ENCODE assay signal across 1 cellular context in the genomic region with DNA sequence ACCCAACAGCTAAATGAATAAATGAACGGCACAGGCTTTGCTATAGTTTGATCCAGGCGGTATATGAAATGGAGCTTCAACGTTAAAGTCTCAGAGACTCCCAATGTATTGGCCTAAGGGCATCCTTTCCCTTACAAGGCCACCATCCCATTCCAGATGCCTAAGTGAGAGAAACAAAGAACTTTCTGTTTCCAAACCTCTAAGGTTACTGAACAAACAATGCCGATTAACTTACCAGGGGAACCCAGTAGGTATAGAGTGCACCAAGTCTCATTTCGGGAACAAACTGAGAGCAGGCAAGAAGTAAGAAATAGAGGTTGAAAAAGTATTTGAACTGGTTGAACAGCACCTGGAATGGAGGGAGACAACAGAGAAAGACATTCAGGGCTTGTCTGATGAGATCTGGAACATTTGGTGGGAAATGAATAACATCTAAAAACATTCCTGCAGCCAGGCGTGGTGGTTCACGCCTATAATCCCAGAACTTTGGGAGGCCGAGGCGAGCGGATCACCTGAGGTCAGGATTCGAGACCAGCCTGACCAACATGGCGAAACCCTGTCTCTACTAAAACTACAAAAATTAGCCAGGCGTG.
A peak's percentile ranks its signal among the peaks of the same experiment; 100 is the strongest.
TF ChIP-seq lines count a peak whose summit lies in the region.

No MANE protein-coding gene starts in this region.

TF ChIP-seq in HepG2, 621 proteins besides CTCF, POLR2A, EP300 and RAD21 (continues in another document):
- TF ChIP-seq, protein P1, sequence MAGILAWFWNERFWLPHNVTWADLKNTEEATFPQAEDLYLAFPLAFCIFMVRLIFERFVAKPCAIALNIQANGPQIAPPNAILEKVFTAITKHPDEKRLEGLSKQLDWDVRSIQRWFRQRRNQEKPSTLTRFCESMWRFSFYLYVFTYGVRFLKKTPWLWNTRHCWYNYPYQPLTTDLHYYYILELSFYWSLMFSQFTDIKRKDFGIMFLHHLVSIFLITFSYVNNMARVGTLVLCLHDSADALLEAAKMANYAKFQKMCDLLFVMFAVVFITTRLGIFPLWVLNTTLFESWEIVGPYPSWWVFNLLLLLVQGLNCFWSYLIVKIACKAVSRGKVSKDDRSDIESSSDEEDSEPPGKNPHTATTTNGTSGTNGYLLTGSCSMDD (CRISPR knock-in tag; IDR thresholded peaks at IDR 0.05): no peak
- TF ChIP-seq ZNF550 (CRISPR knock-in tag; IDR thresholded peaks at IDR 0.05; ENCODE audit: borderline replicate concordance) (no peak), LCORL (IDR thresholded peaks at IDR 0.05) (no peak), LCORL (CRISPR knock-in tag; IDR thresholded peaks at IDR 0.05) (peak; percentile 80; the same call in 1 of the 2 replicates), NFATC3 (CRISPR knock-in tag; IDR thresholded peaks at IDR 0.05) (no peak), ZNF577 (CRISPR knock-in tag; IDR thresholded peaks at IDR 0.05; ENCODE audit: borderline replicate concordance, low read depth) (no peak), CBX1 (IDR thresholded peaks at IDR 0.05; ENCODE audit: low read depth) (no peak), TBX2 (CRISPR knock-in tag; IDR thresholded peaks at IDR 0.05; ENCODE audit: borderline replicate concordance) (peak; percentile 51; the same call in 1 of the 2 replicates), ELF3 (CRISPR knock-in tag; IDR thresholded peaks at IDR 0.05) (peak; percentile 50), CBFB (CRISPR knock-in tag; IDR thresholded peaks at IDR 0.05) (no peak), PAX8 (CRISPR knock-in tag; IDR thresholded peaks at IDR 0.05; ENCODE audit: borderline replicate concordance) (no peak), RAD51 (IDR thresholded peaks at IDR 0.05; ENCODE audit: borderline replicate concordance) (no peak), TARDBP (CRISPR knock-in tag; IDR thresholded peaks at IDR 0.05) (no peak), NPAS2 (CRISPR knock-in tag; IDR thresholded peaks at IDR 0.05; ENCODE audit: borderline replicate concordance) (no peak), MTA1 (CRISPR knock-in tag; IDR thresholded peaks at IDR 0.05; ENCODE audit: borderline replicate concordance) (no peak), AGO2 (optimal IDR thresholded peaks at IDR 0.05; ENCODE audit: low read depth, low read length) (no peak), JARID2 (CRISPR knock-in tag; IDR thresholded peaks at IDR 0.05; ENCODE audit: insufficient replicate concordance) (no peak), SATB2 (CRISPR knock-in tag; IDR thresholded peaks at IDR 0.05) (no peak), ZNF263 (CRISPR knock-in tag; IDR thresholded peaks at IDR 0.05) (no peak), PRMT3 (CRISPR knock-in tag; IDR thresholded peaks at IDR 0.05; ENCODE audit: borderline replicate concordance, low read depth) (no peak), MAZ (IDR thresholded peaks at IDR 0.05; ENCODE audit: borderline replicate concordance, low read depth, low read length) (no peak), MAZ (CRISPR knock-in tag; IDR thresholded peaks at IDR 0.05; ENCODE audit: low read depth) (no peak), ZNF644 (CRISPR knock-in tag; IDR thresholded peaks at IDR 0.05; ENCODE audit: low read depth) (peak; percentile 54; the same call in 1 of the 2 replicates), CENPT (CRISPR knock-in tag; IDR thresholded peaks at IDR 0.05; ENCODE audit: low read depth) (no peak), GZF1 (CRISPR knock-in tag; IDR thresholded peaks at IDR 0.05) (no peak), ZFP36L2 (CRISPR knock-in tag; IDR thresholded peaks at IDR 0.05) (no peak), FOXA1 (IDR thresholded peaks at IDR 0.05) (no peak), FOXA1 (CRISPR knock-in tag; IDR thresholded peaks at IDR 0.05) (peak; percentile 64; the same call in 1 of the 2 replicates), NR3C1 (CRISPR knock-in tag; IDR thresholded peaks at IDR 0.05) (no peak), MLLT10 (CRISPR knock-in tag; IDR thresholded peaks at IDR 0.05) (no peak), FLYWCH1 (CRISPR knock-in tag; IDR thresholded peaks at IDR 0.05) (no peak), ZNF563 (CRISPR knock-in tag; IDR thresholded peaks at IDR 0.05) (no peak), MIER3 (CRISPR knock-in tag; IDR thresholded peaks at IDR 0.05; ENCODE audit: borderline replicate concordance) (peak; percentile 20; the same call in 1 of the 2 replicates), ZFAT (CRISPR knock-in tag; conservative IDR thresholded peaks at IDR 0.05) (no peak), MBD4 (IDR thresholded peaks at IDR 0.05; ENCODE audit: borderline replicate concordance, low read length) (no peak), CCDC6 (CRISPR knock-in tag; IDR thresholded peaks at IDR 0.05) (no peak), FOSL1 (CRISPR knock-in tag; IDR thresholded peaks at IDR 0.05; ENCODE audit: borderline replicate concordance) (no peak), ZNF703 (CRISPR knock-in tag; IDR thresholded peaks at IDR 0.05; ENCODE audit: borderline replicate concordance) (no peak)
- TF ChIP-seq, protein P2, sequence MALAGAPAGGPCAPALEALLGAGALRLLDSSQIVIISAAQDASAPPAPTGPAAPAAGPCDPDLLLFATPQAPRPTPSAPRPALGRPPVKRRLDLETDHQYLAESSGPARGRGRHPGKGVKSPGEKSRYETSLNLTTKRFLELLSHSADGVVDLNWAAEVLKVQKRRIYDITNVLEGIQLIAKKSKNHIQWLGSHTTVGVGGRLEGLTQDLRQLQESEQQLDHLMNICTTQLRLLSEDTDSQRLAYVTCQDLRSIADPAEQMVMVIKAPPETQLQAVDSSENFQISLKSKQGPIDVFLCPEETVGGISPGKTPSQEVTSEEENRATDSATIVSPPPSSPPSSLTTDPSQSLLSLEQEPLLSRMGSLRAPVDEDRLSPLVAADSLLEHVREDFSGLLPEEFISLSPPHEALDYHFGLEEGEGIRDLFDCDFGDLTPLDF (CRISPR knock-in tag; IDR thresholded peaks at IDR 0.05): no peak
- TF ChIP-seq, protein P3, sequence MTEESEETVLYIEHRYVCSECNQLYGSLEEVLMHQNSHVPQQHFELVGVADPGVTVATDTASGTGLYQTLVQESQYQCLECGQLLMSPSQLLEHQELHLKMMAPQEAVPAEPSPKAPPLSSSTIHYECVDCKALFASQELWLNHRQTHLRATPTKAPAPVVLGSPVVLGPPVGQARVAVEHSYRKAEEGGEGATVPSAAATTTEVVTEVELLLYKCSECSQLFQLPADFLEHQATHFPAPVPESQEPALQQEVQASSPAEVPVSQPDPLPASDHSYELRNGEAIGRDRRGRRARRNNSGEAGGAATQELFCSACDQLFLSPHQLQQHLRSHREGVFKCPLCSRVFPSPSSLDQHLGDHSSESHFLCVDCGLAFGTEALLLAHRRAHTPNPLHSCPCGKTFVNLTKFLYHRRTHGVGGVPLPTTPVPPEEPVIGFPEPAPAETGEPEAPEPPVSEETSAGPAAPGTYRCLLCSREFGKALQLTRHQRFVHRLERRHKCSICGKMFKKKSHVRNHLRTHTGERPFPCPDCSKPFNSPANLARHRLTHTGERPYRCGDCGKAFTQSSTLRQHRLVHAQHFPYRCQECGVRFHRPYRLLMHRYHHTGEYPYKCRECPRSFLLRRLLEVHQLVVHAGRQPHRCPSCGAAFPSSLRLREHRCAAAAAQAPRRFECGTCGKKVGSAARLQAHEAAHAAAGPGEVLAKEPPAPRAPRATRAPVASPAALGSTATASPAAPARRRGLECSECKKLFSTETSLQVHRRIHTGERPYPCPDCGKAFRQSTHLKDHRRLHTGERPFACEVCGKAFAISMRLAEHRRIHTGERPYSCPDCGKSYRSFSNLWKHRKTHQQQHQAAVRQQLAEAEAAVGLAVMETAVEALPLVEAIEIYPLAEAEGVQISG (CRISPR knock-in tag; IDR thresholded peaks at IDR 0.05): no peak
- TF ChIP-seq, protein P4, sequence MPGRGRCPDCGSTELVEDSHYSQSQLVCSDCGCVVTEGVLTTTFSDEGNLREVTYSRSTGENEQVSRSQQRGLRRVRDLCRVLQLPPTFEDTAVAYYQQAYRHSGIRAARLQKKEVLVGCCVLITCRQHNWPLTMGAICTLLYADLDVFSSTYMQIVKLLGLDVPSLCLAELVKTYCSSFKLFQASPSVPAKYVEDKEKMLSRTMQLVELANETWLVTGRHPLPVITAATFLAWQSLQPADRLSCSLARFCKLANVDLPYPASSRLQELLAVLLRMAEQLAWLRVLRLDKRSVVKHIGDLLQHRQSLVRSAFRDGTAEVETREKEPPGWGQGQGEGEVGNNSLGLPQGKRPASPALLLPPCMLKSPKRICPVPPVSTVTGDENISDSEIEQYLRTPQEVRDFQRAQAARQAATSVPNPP (CRISPR knock-in tag; IDR thresholded peaks at IDR 0.05): no peak
- TF ChIP-seq, protein P5, sequence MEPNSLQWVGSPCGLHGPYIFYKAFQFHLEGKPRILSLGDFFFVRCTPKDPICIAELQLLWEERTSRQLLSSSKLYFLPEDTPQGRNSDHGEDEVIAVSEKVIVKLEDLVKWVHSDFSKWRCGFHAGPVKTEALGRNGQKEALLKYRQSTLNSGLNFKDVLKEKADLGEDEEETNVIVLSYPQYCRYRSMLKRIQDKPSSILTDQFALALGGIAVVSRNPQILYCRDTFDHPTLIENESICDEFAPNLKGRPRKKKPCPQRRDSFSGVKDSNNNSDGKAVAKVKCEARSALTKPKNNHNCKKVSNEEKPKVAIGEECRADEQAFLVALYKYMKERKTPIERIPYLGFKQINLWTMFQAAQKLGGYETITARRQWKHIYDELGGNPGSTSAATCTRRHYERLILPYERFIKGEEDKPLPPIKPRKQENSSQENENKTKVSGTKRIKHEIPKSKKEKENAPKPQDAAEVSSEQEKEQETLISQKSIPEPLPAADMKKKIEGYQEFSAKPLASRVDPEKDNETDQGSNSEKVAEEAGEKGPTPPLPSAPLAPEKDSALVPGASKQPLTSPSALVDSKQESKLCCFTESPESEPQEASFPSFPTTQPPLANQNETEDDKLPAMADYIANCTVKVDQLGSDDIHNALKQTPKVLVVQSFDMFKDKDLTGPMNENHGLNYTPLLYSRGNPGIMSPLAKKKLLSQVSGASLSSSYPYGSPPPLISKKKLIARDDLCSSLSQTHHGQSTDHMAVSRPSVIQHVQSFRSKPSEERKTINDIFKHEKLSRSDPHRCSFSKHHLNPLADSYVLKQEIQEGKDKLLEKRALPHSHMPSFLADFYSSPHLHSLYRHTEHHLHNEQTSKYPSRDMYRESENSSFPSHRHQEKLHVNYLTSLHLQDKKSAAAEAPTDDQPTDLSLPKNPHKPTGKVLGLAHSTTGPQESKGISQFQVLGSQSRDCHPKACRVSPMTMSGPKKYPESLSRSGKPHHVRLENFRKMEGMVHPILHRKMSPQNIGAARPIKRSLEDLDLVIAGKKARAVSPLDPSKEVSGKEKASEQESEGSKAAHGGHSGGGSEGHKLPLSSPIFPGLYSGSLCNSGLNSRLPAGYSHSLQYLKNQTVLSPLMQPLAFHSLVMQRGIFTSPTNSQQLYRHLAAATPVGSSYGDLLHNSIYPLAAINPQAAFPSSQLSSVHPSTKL (CRISPR knock-in tag; IDR thresholded peaks at IDR 0.05): peak; percentile 68
- TF ChIP-seq, protein P6, sequence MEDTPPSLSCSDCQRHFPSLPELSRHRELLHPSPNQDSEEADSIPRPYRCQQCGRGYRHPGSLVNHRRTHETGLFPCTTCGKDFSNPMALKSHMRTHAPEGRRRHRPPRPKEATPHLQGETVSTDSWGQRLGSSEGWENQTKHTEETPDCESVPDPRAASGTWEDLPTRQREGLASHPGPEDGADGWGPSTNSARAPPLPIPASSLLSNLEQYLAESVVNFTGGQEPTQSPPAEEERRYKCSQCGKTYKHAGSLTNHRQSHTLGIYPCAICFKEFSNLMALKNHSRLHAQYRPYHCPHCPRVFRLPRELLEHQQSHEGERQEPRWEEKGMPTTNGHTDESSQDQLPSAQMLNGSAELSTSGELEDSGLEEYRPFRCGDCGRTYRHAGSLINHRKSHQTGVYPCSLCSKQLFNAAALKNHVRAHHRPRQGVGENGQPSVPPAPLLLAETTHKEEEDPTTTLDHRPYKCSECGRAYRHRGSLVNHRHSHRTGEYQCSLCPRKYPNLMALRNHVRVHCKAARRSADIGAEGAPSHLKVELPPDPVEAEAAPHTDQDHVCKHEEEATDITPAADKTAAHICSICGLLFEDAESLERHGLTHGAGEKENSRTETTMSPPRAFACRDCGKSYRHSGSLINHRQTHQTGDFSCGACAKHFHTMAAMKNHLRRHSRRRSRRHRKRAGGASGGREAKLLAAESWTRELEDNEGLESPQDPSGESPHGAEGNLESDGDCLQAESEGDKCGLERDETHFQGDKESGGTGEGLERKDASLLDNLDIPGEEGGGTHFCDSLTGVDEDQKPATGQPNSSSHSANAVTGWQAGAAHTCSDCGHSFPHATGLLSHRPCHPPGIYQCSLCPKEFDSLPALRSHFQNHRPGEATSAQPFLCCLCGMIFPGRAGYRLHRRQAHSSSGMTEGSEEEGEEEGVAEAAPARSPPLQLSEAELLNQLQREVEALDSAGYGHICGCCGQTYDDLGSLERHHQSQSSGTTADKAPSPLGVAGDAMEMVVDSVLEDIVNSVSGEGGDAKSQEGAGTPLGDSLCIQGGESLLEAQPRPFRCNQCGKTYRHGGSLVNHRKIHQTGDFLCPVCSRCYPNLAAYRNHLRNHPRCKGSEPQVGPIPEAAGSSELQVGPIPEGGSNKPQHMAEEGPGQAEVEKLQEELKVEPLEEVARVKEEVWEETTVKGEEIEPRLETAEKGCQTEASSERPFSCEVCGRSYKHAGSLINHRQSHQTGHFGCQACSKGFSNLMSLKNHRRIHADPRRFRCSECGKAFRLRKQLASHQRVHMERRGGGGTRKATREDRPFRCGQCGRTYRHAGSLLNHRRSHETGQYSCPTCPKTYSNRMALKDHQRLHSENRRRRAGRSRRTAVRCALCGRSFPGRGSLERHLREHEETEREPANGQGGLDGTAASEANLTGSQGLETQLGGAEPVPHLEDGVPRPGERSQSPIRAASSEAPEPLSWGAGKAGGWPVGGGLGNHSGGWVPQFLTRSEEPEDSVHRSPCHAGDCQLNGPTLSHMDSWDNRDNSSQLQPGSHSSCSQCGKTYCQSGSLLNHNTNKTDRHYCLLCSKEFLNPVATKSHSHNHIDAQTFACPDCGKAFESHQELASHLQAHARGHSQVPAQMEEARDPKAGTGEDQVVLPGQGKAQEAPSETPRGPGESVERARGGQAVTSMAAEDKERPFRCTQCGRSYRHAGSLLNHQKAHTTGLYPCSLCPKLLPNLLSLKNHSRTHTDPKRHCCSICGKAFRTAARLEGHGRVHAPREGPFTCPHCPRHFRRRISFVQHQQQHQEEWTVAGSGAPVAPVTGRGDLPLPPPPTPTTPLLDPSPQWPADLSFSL (CRISPR knock-in tag; IDR thresholded peaks at IDR 0.05): no peak
- TF ChIP-seq, protein P7, sequence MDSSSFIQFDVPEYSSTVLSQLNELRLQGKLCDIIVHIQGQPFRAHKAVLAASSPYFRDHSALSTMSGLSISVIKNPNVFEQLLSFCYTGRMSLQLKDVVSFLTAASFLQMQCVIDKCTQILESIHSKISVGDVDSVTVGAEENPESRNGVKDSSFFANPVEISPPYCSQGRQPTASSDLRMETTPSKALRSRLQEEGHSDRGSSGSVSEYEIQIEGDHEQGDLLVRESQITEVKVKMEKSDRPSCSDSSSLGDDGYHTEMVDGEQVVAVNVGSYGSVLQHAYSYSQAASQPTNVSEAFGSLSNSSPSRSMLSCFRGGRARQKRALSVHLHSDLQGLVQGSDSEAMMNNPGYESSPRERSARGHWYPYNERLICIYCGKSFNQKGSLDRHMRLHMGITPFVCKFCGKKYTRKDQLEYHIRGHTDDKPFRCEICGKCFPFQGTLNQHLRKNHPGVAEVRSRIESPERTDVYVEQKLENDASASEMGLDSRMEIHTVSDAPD (CRISPR knock-in tag; IDR thresholded peaks at IDR 0.05): 0 out of 2 replicates have a peak, but pooled peaks have one; percentile 75
- TF ChIP-seq, protein P8, sequence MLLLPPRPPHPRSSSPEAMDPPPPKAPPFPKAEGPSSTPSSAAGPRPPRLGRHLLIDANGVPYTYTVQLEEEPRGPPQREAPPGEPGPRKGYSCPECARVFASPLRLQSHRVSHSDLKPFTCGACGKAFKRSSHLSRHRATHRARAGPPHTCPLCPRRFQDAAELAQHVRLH (CRISPR knock-in tag; IDR thresholded peaks at IDR 0.05; ENCODE audit: borderline replicate concordance, low read depth): no peak
